ENCODE assay signal across 29 cellular contexts in genomic region chr2:15623898-15624541, GRCh38.
"Had no signal": no experiment of that assay in that cellular context is flagged by ENCODE, and none has a peak within 500 bp of the region (broad histone marks: within the 10 kb centered on the region; RNA-seq: fewer than 3 reads in every experiment).

No MANE protein-coding gene starts in this region.

- H3K4me1 ChIP-seq: ascending aorta, heart left ventricle had no signal

- H3K9me3 Mint-ChIP-seq: activated naive CD8-positive, alpha-beta T cell treated with anti-CD3 and anti-CD28 coated beads, Interleukin-2, amount 10 ng/mL, durations not matched to agents 7 days and 5 days; activated T-cell treated with anti-CD3 and anti-CD28 coated beads, Interleukin-2, amount 50 U/mL, for 24 hours; central memory CD8-positive, alpha-beta T cell; dendritic cell treated with granulocyte-macrophage colony-stimulating factor and Interleukin-4, amounts not matched to agents 40 ng/mL and 50 ng/mL, for 4 days; endodermal cell had no signal

- DNase-seq: activated CD4-positive, alpha-beta memory T cell treated with anti-CD3 and anti-CD28 coated beads for 36 hours; activated CD4-positive, alpha-beta T cell treated with anti-CD3 and anti-CD28 coated beads for 36 hours; activated CD4-positive, alpha-beta T cell treated with anti-CD3 and anti-CD28 coated beads, Interleukin-2, amount 10 ng/mL, durations not matched to agents 24 days and 14 days; activated CD4-positive, CD25-positive, alpha-beta regulatory T cell; activated CD4-positive, CD25-positive, alpha-beta regulatory T cell treated with anti-CD3 and anti-CD28 coated beads, Interleukin-2, amount 50 U/mL, for 72 hours; activated CD8-positive, alpha-beta memory T cell treated with anti-CD3 and anti-CD28 coated beads, Interleukin-2, amount 50 U/mL, for 48 hours; activated gamma-delta T cell; activated naive CD4-positive, alpha-beta T cell; activated naive CD4-positive, alpha-beta T cell treated with anti-CD3 and anti-CD28 coated beads, Interleukin-2, amount 10 ng/mL, durations not matched to agents 7 days and 5 days; activated naive CD8-positive, alpha-beta T cell treated with anti-CD3 and anti-CD28 coated beads, Interleukin-2, amount 10 ng/mL, durations not matched to agents 7 days and 5 days; activated T-cell treated with anti-CD3 and anti-CD28 coated beads for 4 hours; activated T-cell treated with anti-CD3 and anti-CD28 coated beads, Interleukin-2, amount 50 U/mL, for 24 hours; activated T-cell treated with anti-CD3 and anti-CD28 coated beads, Interleukin-2, amount 50 U/mL, for 72 hours; dorsolateral prefrontal cortex; effector memory CD4-positive, alpha-beta T cell; endodermal cell; foreskin fibroblast; glutamatergic neuron; heart left ventricle; T-helper 2 cell had no signal

- H3K9me3 ChIP-seq: ascending aorta, heart left ventricle had no signal

- H3K27me3 Mint-ChIP-seq: activated CD4-positive, alpha-beta memory T cell treated with anti-CD3 and anti-CD28 coated beads for 36 hours; activated CD4-positive, alpha-beta T cell treated with anti-CD3 and anti-CD28 coated beads for 36 hours; activated CD4-positive, alpha-beta T cell treated with anti-CD3 and anti-CD28 coated beads, Interleukin-2, amount 10 ng/mL, durations not matched to agents 24 days and 14 days; activated naive CD4-positive, alpha-beta T cell treated with anti-CD3 and anti-CD28 coated beads, Interleukin-2, amount 10 ng/mL, durations not matched to agents 7 days and 5 days; activated naive CD8-positive, alpha-beta T cell treated with anti-CD3 and anti-CD28 coated beads, Interleukin-2, amount 10 ng/mL, durations not matched to agents 7 days and 5 days; activated T-cell treated with anti-CD3 and anti-CD28 coated beads, Interleukin-2, amount 50 U/mL, for 24 hours; brain; central memory CD8-positive, alpha-beta T cell; dendritic cell treated with granulocyte-macrophage colony-stimulating factor and Interleukin-4, amounts not matched to agents 40 ng/mL and 50 ng/mL, for 4 days had no signal

- H3K4me1 Mint-ChIP-seq: activated CD4-positive, alpha-beta T cell treated with anti-CD3 and anti-CD28 coated beads for 36 hours; activated CD4-positive, alpha-beta T cell treated with anti-CD3 and anti-CD28 coated beads, Interleukin-2, amount 10 ng/mL, durations not matched to agents 24 days and 14 days; activated naive CD4-positive, alpha-beta T cell treated with anti-CD3 and anti-CD28 coated beads, Interleukin-2, amount 10 ng/mL, durations not matched to agents 7 days and 5 days; activated naive CD8-positive, alpha-beta T cell treated with anti-CD3 and anti-CD28 coated beads, Interleukin-2, amount 10 ng/mL, durations not matched to agents 7 days and 5 days; brain; central memory CD8-positive, alpha-beta T cell; endodermal cell had no signal

- ATAC-seq: activated CD4-positive, alpha-beta T cell treated with anti-CD3 and anti-CD28 coated beads for 36 hours; activated naive CD4-positive, alpha-beta T cell treated with anti-CD3 and anti-CD28 coated beads, Interleukin-2, amount 50 U/mL, for 72 hours; activated T-cell treated with anti-CD3 and anti-CD28 coated beads, Interleukin-2, amount 50 U/mL, for 72 hours; esophagus mucosa; heart left ventricle had no signal

- H3K27ac ChIP-seq: ascending aorta, coronary artery, dorsolateral prefrontal cortex, heart left ventricle had no signal

- H3K27ac Mint-ChIP-seq: activated CD4-positive, alpha-beta memory T cell treated with anti-CD3 and anti-CD28 coated beads for 36 hours; activated CD4-positive, alpha-beta T cell treated with anti-CD3 and anti-CD28 coated beads for 36 hours; activated CD4-positive, alpha-beta T cell treated with anti-CD3 and anti-CD28 coated beads, Interleukin-2, amount 10 ng/mL, durations not matched to agents 24 days and 14 days; activated naive CD4-positive, alpha-beta T cell treated with anti-CD3 and anti-CD28 coated beads, Interleukin-2, amount 10 ng/mL, durations not matched to agents 7 days and 5 days; activated naive CD8-positive, alpha-beta T cell treated with anti-CD3 and anti-CD28 coated beads, Interleukin-2, amount 10 ng/mL, durations not matched to agents 7 days and 5 days; activated T-cell treated with anti-CD3 and anti-CD28 coated beads, Interleukin-2, amount 50 U/mL, for 24 hours; activated T-cell treated with anti-CD3 and anti-CD28 coated beads, Interleukin-2, amount 50 U/mL, for 72 hours; brain; dendritic cell treated with granulocyte-macrophage colony-stimulating factor and Interleukin-4, amounts not matched to agents 40 ng/mL and 50 ng/mL, for 4 days; endodermal cell had no signal

- H3K27me3 ChIP-seq: ascending aorta, dorsolateral prefrontal cortex, heart left ventricle had no signal

- FAIRE-seq: bronchial epithelial cell, frontal cortex had no signal

- H3K4me3 Mint-ChIP-seq: activated CD4-positive, alpha-beta memory T cell treated with anti-CD3 and anti-CD28 coated beads for 36 hours; activated CD4-positive, alpha-beta T cell treated with anti-CD3 and anti-CD28 coated beads for 36 hours; activated CD4-positive, alpha-beta T cell treated with anti-CD3 and anti-CD28 coated beads, Interleukin-2, amount 10 ng/mL, durations not matched to agents 24 days and 14 days; activated naive CD4-positive, alpha-beta T cell treated with anti-CD3 and anti-CD28 coated beads, Interleukin-2, amount 10 ng/mL, durations not matched to agents 7 days and 5 days; activated naive CD8-positive, alpha-beta T cell treated with anti-CD3 and anti-CD28 coated beads, Interleukin-2, amount 10 ng/mL, durations not matched to agents 7 days and 5 days; activated T-cell treated with anti-CD3 and anti-CD28 coated beads, Interleukin-2, amount 50 U/mL, for 24 hours; activated T-cell treated with anti-CD3 and anti-CD28 coated beads, Interleukin-2, amount 50 U/mL, for 72 hours; brain; central memory CD8-positive, alpha-beta T cell; dendritic cell treated with granulocyte-macrophage colony-stimulating factor and Interleukin-4, amounts not matched to agents 40 ng/mL and 50 ng/mL, for 4 days; endodermal cell had no signal

- H3K4me3 ChIP-seq: ascending aorta, coronary artery, dorsolateral prefrontal cortex, heart left ventricle had no signal
